ENCODE assay signal across 15 cellular contexts in the genomic region with DNA sequence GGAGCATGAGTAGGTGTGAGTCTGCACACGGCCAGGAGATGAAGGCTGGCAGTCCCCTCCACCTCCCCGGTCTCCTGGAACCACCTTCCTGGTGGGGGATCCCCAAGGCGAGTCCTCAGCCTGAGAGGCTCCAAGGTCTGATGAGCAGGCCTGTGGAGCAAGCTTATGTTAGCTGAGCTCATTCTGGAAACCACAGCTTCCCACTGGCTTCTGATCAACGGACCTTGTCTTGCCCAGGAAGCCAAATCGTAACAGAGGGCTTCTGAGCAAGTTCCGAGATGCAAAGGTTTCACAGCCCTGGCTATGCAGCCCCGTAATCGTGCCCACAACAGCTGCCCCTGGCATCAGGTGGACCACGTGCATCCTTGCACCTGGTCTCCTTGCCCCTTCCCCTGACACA. TPM values are rescaled to one million over a fixed set of nuclear protein-coding genes. Genes with fewer than 3 reads are reported as not detected.
DNase-seq lines count a peak whose midpoint lies in the region; ATAC-seq, FAIRE-seq and TF ChIP-seq lines count a peak whose summit lies in the region.
"Had no signal": no experiment of that assay in that cellular context is flagged by ENCODE, and none has a peak within 500 bp of the region (broad histone marks: within the 10 kb centered on the region; RNA-seq: fewer than 3 reads in every experiment).

No MANE protein-coding gene starts in this region.

- intact Hi-C loops in IMR-90 (cut with micrococcal nuclease) (loop anchor here (10.0 kb wide), 1 partner anchor 61 kb away; no protein-coding TSS in a partner anchor), esophagus squamous epithelium (cut with DNase I) (no loop called here)

- WGBS in IMR-90 (ENCODE audit: extremely low coverage in 2 of 2, insufficient read length in 1 of 2), 2 experiments: 71% methylated on average over 4 of the region's 9 CpGs; no CpG with 5 or more reads in 1 of the 2 experiments
- WGBS in esophagus squamous epithelium, 2 donors: 59 to 79% methylated on average over 3 to 7 of the region's 9 CpGs

- no peak overlapping the region for H3K23ac ChIP-seq in IMR-90 (ENCODE audit: low read depth, low read length)

- no peak overlapping the region for H3K4ac ChIP-seq in IMR-90 (ENCODE audit: low read depth, low read length)

- DNase-seq in GM12892 (ENCODE audit: insufficient read length) (no peak), IMR-90 (no peak), kidney tubule cell (ENCODE audit: low spot score) (peak; percentile 93), esophagus squamous epithelium (lab: John Stamatoyannopoulos, UW) (no peak), mesenteric fat pad (ENCODE audit: low spot score) (no peak), OCI-M2 (lab: John Stamatoyannopoulos, UW; ENCODE audit: unreplicated experiment) (no peak)
- DNase-seq: activated CD4-positive, alpha-beta T cell treated with anti-CD3 and anti-CD28 coated beads, Interleukin-2, amount 50 U/mL, for 1 hour; CD4-positive, alpha-beta T cell; HCEC 1CT; stimulated activated CD4-positive, alpha-beta T cell treated with anti-CD3 and anti-CD28 coated beads, Interleukin-4, amount 100 ng/mL, for 1 hour; SW 1271 had no signal

- POLR2A ChIA-PET in IMR-90 (lab: Charles Lee; ENCODE audit: unreplicated experiment): no interaction called here

- in situ Hi-C loops in IMR-90 (cut with MboI; ENCODE audit: low sequenced_read_pairs): no loop called here

- ATAC-seq in GM21717 (IDR thresholded peaks at IDR 0.05; ENCODE audit: unreplicated experiment): peak; percentile 31
- no peak for ATAC-seq in IMR-90 (ENCODE audit: low read depth)
- ATAC-seq in GM18909 (IDR thresholded peaks at IDR 0.05; ENCODE audit: poor library complexity, unreplicated experiment): no peak

- H2BK15ac ChIP-seq in IMR-90 (ENCODE audit: low read depth, low read length): no peak overlapping the region

- no peak overlapping the region for H3K9ac ChIP-seq in IMR-90 (ENCODE audit: low read depth, low read length)
- H3K9ac ChIP-seq: parathyroid adenoma had no signal

- peak; percentile 77 for TF ChIP-seq POLR2A in GM12892 (IDR thresholded peaks at IDR 0.05; ENCODE audit: low read depth, low read length)
- no peak for TF ChIP-seq POLR2A in IMR-90 (IDR thresholded peaks at IDR 0.05; ENCODE audit: low read depth, low read length)
- no peak for TF ChIP-seq POLR2A in esophagus squamous epithelium (IDR thresholded peaks at IDR 0.05)

- no peaks in the 10 kb centered on the region for H3K9me1 ChIP-seq in IMR-90 (ENCODE audit: insufficient read depth, low read length)

- H3K4me1 ChIP-seq in IMR-90 (ENCODE audit: control insufficient read depth, insufficient read depth, low read length) (no peaks in the 10 kb centered on the region), esophagus squamous epithelium (peaks cover 0 to 15% (median 7%) of the 10 kb centered on the region in 3 donors)
- H3K4me1 ChIP-seq: parathyroid adenoma had no signal

- peaks cover 3% of the 10 kb centered on the region; the same call in 1 of the 2 replicates for H3K9me3 ChIP-seq in IMR-90 (ENCODE audit: control insufficient read depth, insufficient read depth, low read length)
- no peaks in the 10 kb centered on the region for H3K9me3 ChIP-seq in esophagus squamous epithelium

- BruUV-seq in IMR-90 (replicated peaks; lab: Mats Ljungman, UMichigan): no TSS peak

- peak overlapping the region; percentile 66 for H2AK9ac ChIP-seq in IMR-90 (replicated peaks; ENCODE audit: low read depth, low read length, poor library complexity)

- no peak overlapping the region for H2BK20ac ChIP-seq in IMR-90 (ENCODE audit: low read depth, low read length)

- H2BK5ac ChIP-seq in IMR-90 (ENCODE audit: low read depth, low read length, poor library complexity, severe bottlenecking): no peak overlapping the region

- H4K91ac ChIP-seq in IMR-90 (ENCODE audit: insufficient read depth, low read depth, low read length): no peak overlapping the region

- no peak overlapping the region for H2AFZ ChIP-seq in IMR-90 (replicated peaks; ENCODE audit: low read length, poor library complexity)
- H2AFZ ChIP-seq: parathyroid adenoma had no signal

- H3K4me3 ChIP-seq in IMR-90 (ENCODE audit: insufficient read depth, low read depth, low read length) (no peak overlapping the region), esophagus squamous epithelium (no peak overlapping the region)

- H2AK5ac ChIP-seq in IMR-90 (ENCODE audit: low read depth, low read length): no peak overlapping the region

- no peaks in the 10 kb centered on the region for H3K79me1 ChIP-seq in IMR-90 (ENCODE audit: low read depth in 1 of 2, low read length in 2 of 2)

- H3K18ac ChIP-seq in IMR-90 (ENCODE audit: low read depth, low read length): no peak overlapping the region

- TF ChIP-seq CTCF in IMR-90 (conservative IDR thresholded peaks at IDR 0.05; ENCODE audit: low read depth, low read length) (no peak), esophagus squamous epithelium (IDR thresholded peaks at IDR 0.05) (no peak)

- no peak overlapping the region for H3K56ac ChIP-seq in IMR-90 (ENCODE audit: extremely low read depth, insufficient read depth, low read length)

- H2BK120ac ChIP-seq in IMR-90 (ENCODE audit: low read depth, low read length): no peak overlapping the region

- CTCF ChIA-PET in IMR-90 (lab: Yijun Ruan, JAX): no interaction called here

- H4K8ac ChIP-seq in IMR-90 (ENCODE audit: low read depth in 2 of 2, low read length in 2 of 2): no peak overlapping the region

- no peaks in the 10 kb centered on the region for H4K20me1 ChIP-seq in IMR-90 (ENCODE audit: insufficient read depth, low read length)

- H3K36me3 ChIP-seq in IMR-90 (ENCODE audit: control insufficient read depth, insufficient read depth, low read length) (no peaks in the 10 kb centered on the region), esophagus squamous epithelium (no peaks in the 10 kb centered on the region)

- no peak for TF ChIP-seq RAD21 in IMR-90 (IDR thresholded peaks at IDR 0.05; ENCODE audit: low read length)

- H3K27me3 ChIP-seq in IMR-90 (ENCODE audit: control insufficient read depth, insufficient read depth, low read length) (peaks cover 33% of the 10 kb centered on the region), esophagus squamous epithelium (peaks cover 0 to 34% (median 0%) of the 10 kb centered on the region in 4 donors)

- FAIRE-seq in GM12892 (lab: Jason Lieb, UNC): peak; percentile 95

- no peak overlapping the region for H3K4me2 ChIP-seq in IMR-90 (ENCODE audit: low read depth, low read length)

- no peak overlapping the region for H4K5ac ChIP-seq in IMR-90 (ENCODE audit: low read depth, low read length)

- no peak overlapping the region for H3K14ac ChIP-seq in IMR-90 (replicated peaks; ENCODE audit: low read depth, low read length)

- H3K27ac ChIP-seq in IMR-90 (ENCODE audit: insufficient read depth, low read length) (no peak overlapping the region), esophagus squamous epithelium (no peak overlapping the region)
- H3K27ac ChIP-seq: parathyroid adenoma had no signal

- dilution Hi-C loops in IMR-90 (cut with HindIII; ENCODE audit: low sequenced_read_pairs, unreplicated experiment): no loop called here

TF ChIP-seq in IMR-90, 13 proteins besides CTCF, POLR2A, EP300 and RAD21:
- TF ChIP-seq SMC3 (IDR thresholded peaks at IDR 0.05; ENCODE audit: low read depth, low read length): no peak
- TF ChIP-seq MAZ (IDR thresholded peaks at IDR 0.05; ENCODE audit: borderline replicate concordance, low read depth, low read length): no peak
- no peak for TF ChIP-seq MAFK (IDR thresholded peaks at IDR 0.05; ENCODE audit: low read depth, low read length)
- TF ChIP-seq FOS (IDR thresholded peaks at IDR 0.05; ENCODE audit: low read depth, low read length): no peak
- no peak for TF ChIP-seq CEBPB (IDR thresholded peaks at IDR 0.05; ENCODE audit: low read depth, low read length)

RNA-seq across cellular contexts. Expression of a gene that starts 28.8 kb away (rescaled TPM):
- 15.5 TPM for polyA plus RNA-seq in GM12892 (2012; ENCODE audit: missing spikeins)
- not detected in 2 replicates for total RNA-seq in IMR-90 (2012; rRNA removed)
- 0.03 TPM in 1 of 2 replicates, not detected in the other for polyA plus RNA-seq in IMR-90 (2012; rRNA removed)
- polyA plus RNA-seq in IMR-90 (2012; cell fraction: cytosol; rRNA removed): not detected in 2 replicates
- polyA plus RNA-seq in IMR-90 (2012; cell fraction: nucleus; rRNA removed; ENCODE audit: low replicate concordance): 0.02 and 0.05 TPM in 2 replicates
- under 1 TPM; 0.61 to 0.88 (median 0.78) TPM for total RNA-seq in esophagus squamous epithelium
- total RNA-seq in mesenteric fat pad: 0.22 TPM

RNA-seq across cellular contexts. Expression of a gene that starts 42.1 kb away (rescaled TPM):
- polyA plus RNA-seq in GM12892 (2012; ENCODE audit: missing spikeins): not detected
- total RNA-seq in IMR-90 (2012; rRNA removed): not detected in 2 replicates
- not detected in 2 replicates for polyA plus RNA-seq in IMR-90 (2012; rRNA removed)
- polyA plus RNA-seq in IMR-90 (2012; cell fraction: cytosol; rRNA removed): not detected in 2 replicates
- not detected in 2 replicates for polyA plus RNA-seq in IMR-90 (2012; cell fraction: nucleus; rRNA removed; ENCODE audit: low replicate concordance)
- total RNA-seq in esophagus squamous epithelium: not detected
- not detected for total RNA-seq in mesenteric fat pad
- total RNA-seq: CD4-positive, alpha-beta T cell had no signal
- polyA plus RNA-seq: esophagus had no signal
